Comparison of ENCODE assay signal across 23 cellular contexts in the genomic region with DNA sequence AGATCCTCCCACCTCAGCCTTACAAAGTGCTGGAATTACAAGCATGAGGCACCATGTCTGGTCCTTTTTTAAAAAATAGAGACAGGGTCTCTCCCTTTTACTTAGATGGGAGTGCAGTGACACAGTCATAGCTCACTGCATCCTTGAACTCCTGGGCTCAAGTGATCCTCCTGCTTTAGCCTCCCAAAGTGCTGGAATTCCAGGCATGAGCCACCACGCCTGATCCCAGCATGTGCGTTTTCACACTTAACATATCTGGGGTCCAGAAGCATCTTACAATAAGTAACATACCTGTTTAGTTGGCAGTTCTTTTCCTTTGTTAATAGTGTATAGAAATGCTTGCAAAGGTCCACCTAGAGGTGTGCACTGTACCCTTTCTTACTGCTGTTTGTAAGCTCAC.
A peak's percentile ranks its signal among the peaks of the same experiment; 100 is the strongest.
DNase-seq lines count a peak whose midpoint lies in the region; ATAC-seq lines count a peak whose summit lies in the region.
"Had no signal": no experiment of that assay in that cellular context is flagged by ENCODE, and none has a peak within 500 bp of the region (broad histone marks: within the 10 kb centered on the region; RNA-seq: fewer than 3 reads in every experiment).

No MANE protein-coding gene starts in this region.

- ATAC-seq in activated CD8-positive, alpha-beta memory T cell treated with anti-CD3 and anti-CD28 coated beads, Interleukin-2, amount 10 ng/mL, durations not matched to agents 7 days and 5 days = no peak
- ATAC-seq in naive thymus-derived CD8-positive, alpha-beta T cell = no peak
- ATAC-seq in GM21825 (IDR thresholded peaks at IDR 0.05; ENCODE audit: unreplicated experiment) = no peak
- ATAC-seq: gastrocnemius medialis had no signal

- H3K4me1 Mint-ChIP-seq in activated CD8-positive, alpha-beta memory T cell treated with anti-CD3 and anti-CD28 coated beads, Interleukin-2, amount 10 ng/mL, durations not matched to agents 7 days and 5 days = peaks cover 52% of the 10 kb centered on the region
- H3K4me1 Mint-ChIP-seq in activated naive CD8-positive, alpha-beta T cell treated with anti-CD3 and anti-CD28 coated beads for 36 hours = peaks cover 49% of the 10 kb centered on the region
- peaks cover 29 to 78% (median 61%) of the 10 kb centered on the region in 4 donors for H3K4me1 Mint-ChIP-seq in naive thymus-derived CD8-positive, alpha-beta T cell

- DNase-seq in activated CD8-positive, alpha-beta memory T cell treated with anti-CD3 and anti-CD28 coated beads, Interleukin-2, amount 10 ng/mL, durations not matched to agents 7 days and 5 days = no peak
- DNase-seq in activated CD8-positive, alpha-beta memory T cell treated with anti-CD3 and anti-CD28 coated beads, Interleukin-2, amount 50 U/mL, for 4 hours = no peak
- DNase-seq in Jurkat, Clone E6-1 (ENCODE audit: low read depth, low spot score) = peak; percentile 79
- no peak for DNase-seq in activated naive CD8-positive, alpha-beta T cell treated with anti-CD3 and anti-CD28 coated beads for 36 hours
- no peak for DNase-seq in naive thymus-derived CD8-positive, alpha-beta T cell
- DNase-seq in activated CD4-positive, CD25-positive, alpha-beta regulatory T cell (lab: John Stamatoyannopoulos, UW) = no peak
- no peak for DNase-seq in nucleus accumbens (lab: John Stamatoyannopoulos, UW)
- DNase-seq: activated CD4-positive, alpha-beta T cell treated with anti-CD3 and anti-CD28 coated beads, Interleukin-2, amount 50 U/mL, for 48 hours; aorta; DMS 273 treated with DMSO at 0.1 percent for 48 hours; gastrocnemius medialis; GDM1; GM23248; kidney glomerular epithelial cell; mammary epithelial cell; naive B cell; NCI-H1417; NCI-H2107; NCI-H524 treated with DMSO at 0.1 percent for 48 hours; testis had no signal

- peaks cover 23% of the 10 kb centered on the region for H3K36me3 Mint-ChIP-seq in activated CD8-positive, alpha-beta memory T cell treated with anti-CD3 and anti-CD28 coated beads, Interleukin-2, amount 10 ng/mL, durations not matched to agents 7 days and 5 days
- peaks cover 41% of the 10 kb centered on the region for H3K36me3 Mint-ChIP-seq in activated naive CD8-positive, alpha-beta T cell treated with anti-CD3 and anti-CD28 coated beads for 36 hours
- peaks cover 0 to 8% (median 0%) of the 10 kb centered on the region in 3 donors for H3K36me3 Mint-ChIP-seq in naive thymus-derived CD8-positive, alpha-beta T cell

- no peaks in the 10 kb centered on the region for H3K27me3 Mint-ChIP-seq in activated CD8-positive, alpha-beta memory T cell treated with anti-CD3 and anti-CD28 coated beads, Interleukin-2, amount 10 ng/mL, durations not matched to agents 7 days and 5 days
- H3K27me3 Mint-ChIP-seq in activated naive CD8-positive, alpha-beta T cell treated with anti-CD3 and anti-CD28 coated beads for 36 hours = no peaks in the 10 kb centered on the region
- H3K27me3 Mint-ChIP-seq in naive thymus-derived CD8-positive, alpha-beta T cell = no peaks in the 10 kb centered on the region
- H3K27me3 Mint-ChIP-seq: naive B cell had no signal

- H3K4me3 Mint-ChIP-seq in activated CD8-positive, alpha-beta memory T cell treated with anti-CD3 and anti-CD28 coated beads, Interleukin-2, amount 10 ng/mL, durations not matched to agents 7 days and 5 days = no peak overlapping the region
- no peak overlapping the region for H3K4me3 Mint-ChIP-seq in activated naive CD8-positive, alpha-beta T cell treated with anti-CD3 and anti-CD28 coated beads for 36 hours
- peak overlapping the region in 2 of 10 donors; percentile 9 to 64 for H3K4me3 Mint-ChIP-seq in naive thymus-derived CD8-positive, alpha-beta T cell

- H3K9me3 Mint-ChIP-seq in activated CD8-positive, alpha-beta memory T cell treated with anti-CD3 and anti-CD28 coated beads, Interleukin-2, amount 10 ng/mL, durations not matched to agents 7 days and 5 days (ENCODE audit: low read depth) = no peaks in the 10 kb centered on the region
- no peaks in the 10 kb centered on the region for H3K9me3 Mint-ChIP-seq in activated naive CD8-positive, alpha-beta T cell treated with anti-CD3 and anti-CD28 coated beads for 36 hours
- H3K9me3 Mint-ChIP-seq in naive thymus-derived CD8-positive, alpha-beta T cell = no peaks in the 10 kb centered on the region
- H3K9me3 Mint-ChIP-seq: naive B cell had no signal

- CTCF ChIA-PET in activated CD8-positive, alpha-beta memory T cell treated with anti-CD3 and anti-CD28 coated beads, Interleukin-2, amount 10 ng/mL, durations not matched to agents 7 days and 5 days (lab: Charles Lee) = interaction anchor here (1.0 to 1.5 kb wide), 3 partner anchors 14 to 55 kb away, joined by 3 to 4 read pairs (median 3); no protein-coding TSS in a partner anchor

- POLR2A ChIA-PET in naive thymus-derived CD8-positive, alpha-beta T cell (lab: Charles Lee) = interaction anchor here (2.1 kb wide), 1 partner anchor 9 kb away, joined by 8 read pairs; no protein-coding TSS in a partner anchor

- H3K27ac Mint-ChIP-seq in activated CD8-positive, alpha-beta memory T cell treated with anti-CD3 and anti-CD28 coated beads, Interleukin-2, amount 10 ng/mL, durations not matched to agents 7 days and 5 days = peak overlapping the region; percentile 87
- H3K27ac Mint-ChIP-seq in activated naive CD8-positive, alpha-beta T cell treated with anti-CD3 and anti-CD28 coated beads for 36 hours = peak overlapping the region; percentile 54
- H3K27ac Mint-ChIP-seq in naive thymus-derived CD8-positive, alpha-beta T cell = peak overlapping the region in 7 of 10 donors; percentile 45 to 94 (median 82)

- no peak overlapping the region for H3K4me3 ChIP-seq in Jurkat, Clone E6-1 (ENCODE audit: low read length)
- H3K4me3 ChIP-seq: BLaER1 treated with 17β-estradiol and CSF1 and Interleukin-3, amounts not matched to agents 10 nM and 100 nM; gastrocnemius medialis; GM23248; sigmoid colon; testis had no signal
